Comparison of ENCODE assay signal across 2 cellular contexts in the genomic region with DNA sequence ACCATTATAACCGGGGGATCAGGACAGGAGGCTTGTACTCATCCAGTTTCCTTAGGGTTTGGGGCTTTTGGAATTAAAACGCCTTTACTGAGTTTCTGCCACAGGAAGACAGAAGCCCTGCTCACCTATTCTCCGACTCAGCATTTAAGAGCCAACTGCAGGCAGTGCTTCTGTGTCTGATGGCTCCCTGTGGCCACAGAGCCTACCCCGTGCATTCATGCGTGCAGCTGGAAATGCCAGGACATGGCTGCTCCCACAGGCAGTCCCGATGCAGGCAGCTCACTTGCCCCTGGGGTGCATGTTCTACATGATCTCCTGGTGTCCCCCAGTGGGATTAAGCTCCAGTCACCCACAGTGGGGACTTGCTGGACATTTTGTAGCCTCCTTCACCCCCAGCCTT.
TF ChIP-seq lines count a peak whose summit lies in the region.

No MANE protein-coding gene starts in this region.

TF ChIP-seq in HEK293, 187 proteins besides CTCF, POLR2A, EP300 and RAD21:
- TF ChIP-seq ZNF221 (tag by site-specific recombination; IDR thresholded peaks at IDR 0.05; ENCODE audit: borderline replicate concordance), result no peak
- TF ChIP-seq YY2 (tag by site-specific recombination; IDR thresholded peaks at IDR 0.05), result no peak
- TF ChIP-seq ZIC2 (tag by site-specific recombination; IDR thresholded peaks at IDR 0.05), result peak; percentile 54
- no peak for TF ChIP-seq ZNF423 (tag by site-specific recombination; IDR thresholded peaks at IDR 0.05)
- no peak for TF ChIP-seq ZNF623 (tag by site-specific recombination; IDR thresholded peaks at IDR 0.05)

TF ChIP-seq in H1, 55 proteins besides CTCF, POLR2A, EP300 and RAD21:
- TF ChIP-seq, protein P1, sequence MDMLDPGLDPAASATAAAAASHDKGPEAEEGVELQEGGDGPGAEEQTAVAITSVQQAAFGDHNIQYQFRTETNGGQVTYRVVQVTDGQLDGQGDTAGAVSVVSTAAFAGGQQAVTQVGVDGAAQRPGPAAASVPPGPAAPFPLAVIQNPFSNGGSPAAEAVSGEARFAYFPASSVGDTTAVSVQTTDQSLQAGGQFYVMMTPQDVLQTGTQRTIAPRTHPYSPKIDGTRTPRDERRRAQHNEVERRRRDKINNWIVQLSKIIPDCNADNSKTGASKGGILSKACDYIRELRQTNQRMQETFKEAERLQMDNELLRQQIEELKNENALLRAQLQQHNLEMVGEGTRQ (IDR thresholded peaks at IDR 0.05; ENCODE audit: low read length), result no peak
- TF ChIP-seq MAFK (IDR thresholded peaks at IDR 0.05; ENCODE audit: low read depth, low read length), result 0 out of 2 replicates have a peak, but pooled peaks have one; percentile 28
